Comparison of ENCODE assay signal across 12 cellular contexts in the genomic region with DNA sequence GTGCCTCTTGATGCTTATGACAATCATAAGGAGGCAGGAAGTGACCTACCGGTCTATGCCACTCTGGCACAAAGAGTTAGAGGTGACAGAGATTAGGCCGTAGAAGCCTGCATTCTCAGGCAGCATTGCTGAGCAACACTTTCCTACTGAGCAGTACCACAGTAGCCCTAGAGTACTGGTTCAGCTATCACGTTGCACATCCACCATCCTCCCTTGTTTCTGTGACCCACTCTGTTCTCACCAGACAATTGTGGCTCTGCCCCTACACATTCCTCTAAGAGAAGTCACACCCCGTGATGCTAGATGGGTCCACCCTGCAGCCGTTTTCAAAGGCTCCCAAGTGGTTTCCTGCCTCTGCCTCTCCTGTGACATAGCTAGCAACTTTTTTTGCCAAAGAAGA. TPM values are rescaled to one million over a fixed set of nuclear protein-coding genes. Genes with fewer than 3 reads are reported as not detected.
DNase-seq lines count a peak whose midpoint lies in the region; ATAC-seq and TF ChIP-seq lines count a peak whose summit lies in the region.
"Had no signal": no experiment of that assay in that cellular context is flagged by ENCODE, and none has a peak within 500 bp of the region (broad histone marks: within the 10 kb centered on the region; RNA-seq: fewer than 3 reads in every experiment).

No MANE protein-coding gene starts in this region.

- H3K36me3 Mint-ChIP-seq in T-helper 2 cell treated with Interferon-gamma antibody and Interleukin-4, amounts not matched to agents 5 μg/mL and 100 μg/mL, for 36 hours (ENCODE audit: low read depth), result no peaks in the 10 kb centered on the region

- ATAC-seq in upper lobe of right lung, result no peak

- H2AK5ac ChIP-seq in neuronal stem cell (ENCODE audit: low read depth, low read length), result no peak overlapping the region

- no peak overlapping the region for H3K18ac ChIP-seq in neuronal stem cell (ENCODE audit: low read length)

- H3K14ac ChIP-seq in neuronal stem cell (ENCODE audit: low read length), result no peak overlapping the region

- H3K27me3 ChIP-seq in neuronal stem cell (ENCODE audit: control insufficient read depth in 3 of 3, insufficient read depth in 3 of 3, low read depth in 1 of 3, low read length in 3 of 3) (peaks cover 0 to 7% (median 0%) of the 10 kb centered on the region in 3 experiments), upper lobe of right lung (no peaks in the 10 kb centered on the region)
- H3K27me3 ChIP-seq: ascending aorta had no signal

- H3K9me3 Mint-ChIP-seq in T-helper 2 cell treated with Interferon-gamma antibody and Interleukin-4, amounts not matched to agents 5 μg/mL and 100 μg/mL, for 36 hours, result peaks cover 7% of the 10 kb centered on the region

- H3K4me1 ChIP-seq in neuronal stem cell (ENCODE audit: control insufficient read depth in 2 of 2, insufficient read depth in 1 of 2, low read depth in 1 of 2, low read length in 2 of 2) (peaks cover 0 to 5% of the 10 kb centered on the region in 2 donors), upper lobe of right lung (peaks cover 5% of the 10 kb centered on the region)
- H3K4me1 ChIP-seq: ascending aorta had no signal

- H4K8ac ChIP-seq in neuronal stem cell (ENCODE audit: low read depth, low read length), result no peak overlapping the region

- no peaks in the 10 kb centered on the region for H3K79me1 ChIP-seq in neuronal stem cell (ENCODE audit: low read depth, low read length)

- H3K27me3 Mint-ChIP-seq in T-helper 2 cell treated with Interferon-gamma antibody and Interleukin-4, amounts not matched to agents 5 μg/mL and 100 μg/mL, for 36 hours (ENCODE audit: low read depth), result no peaks in the 10 kb centered on the region

- H3K4me3 Mint-ChIP-seq in T-helper 2 cell treated with Interferon-gamma antibody and Interleukin-4, amounts not matched to agents 5 μg/mL and 100 μg/mL, for 36 hours, result peak overlapping the region; percentile 14

- H3K4me3 ChIP-seq in cardiac fibroblast (replicated peaks in 1 of 2; ENCODE audit: low read depth in 2 of 2, low read length in 2 of 2) (no peak overlapping the region), neuronal stem cell (ENCODE audit: low read length in 2 of 2) (no peak overlapping the region), upper lobe of right lung (no peak overlapping the region)
- H3K4me3 ChIP-seq: ascending aorta had no signal

- no peak overlapping the region for H2BK120ac ChIP-seq in neuronal stem cell (ENCODE audit: low read depth, low read length)

- no peak overlapping the region for H4K91ac ChIP-seq in neuronal stem cell (ENCODE audit: low read depth, low read length, poor library complexity)

- intact Hi-C loops in upper lobe of right lung (cut with DNase I), result no loop called here

- H3K4me1 Mint-ChIP-seq in T-helper 2 cell treated with Interferon-gamma antibody and Interleukin-4, amounts not matched to agents 5 μg/mL and 100 μg/mL, for 36 hours (ENCODE audit: low read depth), result peaks cover 7% of the 10 kb centered on the region

- H2BK5ac ChIP-seq in neuronal stem cell (ENCODE audit: low read length), result no peak overlapping the region

- no CpG with 5 or more reads among the region's 5 CpGs for WGBS in neuronal stem cell (ENCODE audit: extremely low coverage in 2 of 2, insufficient read length in 2 of 2, insufficient replicate concordance in 1 of 2), 2 donors

- no peak overlapping the region for H3K9ac ChIP-seq in neuronal stem cell (ENCODE audit: low read depth, low read length, poor library complexity)

- DNase-seq in GOT3 (lab: John Stamatoyannopoulos, UW) (peak; percentile 1), cardiac fibroblast (ENCODE audit: low read depth in 2 of 2) (peak; percentile 52 to 84), neuronal stem cell (ENCODE audit: low spot score) (no peak), NCI-H446 treated with DMSO at 0.1 percent for 48 hours (lab: John Stamatoyannopoulos, UW) (no peak), NCI-H1092 treated with DMSO at 0.1 percent for 48 hours (lab: John Stamatoyannopoulos, UW) (no peak), upper lobe of right lung (no peak), NCI-H1048 (lab: John Stamatoyannopoulos, UW) (no peak)
- DNase-seq in T-helper 2 cell treated with Interferon-gamma antibody and Interleukin-4, amounts not matched to agents 5 μg/mL and 100 μg/mL, for 36 hours (ENCODE audit: low spot score), result no peak
- DNase-seq: NCI-H82, substantia nigra, T-helper 9 cell had no signal

- H3K4ac ChIP-seq in neuronal stem cell (ENCODE audit: low read length), result no peak overlapping the region

- no peak overlapping the region for H2BK15ac ChIP-seq in neuronal stem cell (ENCODE audit: low read length)

- H3K9me3 ChIP-seq in neuronal stem cell (replicated peaks in 1 of 2; ENCODE audit: control insufficient read depth in 2 of 2, insufficient read depth in 1 of 2, low read depth in 1 of 2, low read length in 2 of 2), result peaks cover 13 to 14% of the 10 kb centered on the region in 2 donors
- no peaks in the 10 kb centered on the region for H3K9me3 ChIP-seq in upper lobe of right lung
- H3K9me3 ChIP-seq: ascending aorta had no signal

- H3K36me3 ChIP-seq in neuronal stem cell (replicated peaks in 1 of 2; ENCODE audit: control insufficient read depth in 2 of 2, insufficient read depth in 2 of 2, low read length in 2 of 2) (no peaks in the 10 kb centered on the region), upper lobe of right lung (no peaks in the 10 kb centered on the region)
- H3K36me3 ChIP-seq: ascending aorta had no signal

- peak overlapping the region; percentile 52 for H3K27ac Mint-ChIP-seq in T-helper 2 cell treated with Interferon-gamma antibody and Interleukin-4, amounts not matched to agents 5 μg/mL and 100 μg/mL, for 36 hours

- H2AFZ ChIP-seq in neuronal stem cell (ENCODE audit: low read length), result peak overlapping the region; percentile 45

- no peak overlapping the region for H3K27ac ChIP-seq in neuronal stem cell (replicated peaks; ENCODE audit: low read length)
- H3K27ac ChIP-seq in upper lobe of right lung, result no peak overlapping the region
- H3K27ac ChIP-seq: ascending aorta had no signal

- no peak overlapping the region for H2BK12ac ChIP-seq in neuronal stem cell (ENCODE audit: low read length)

- H3K4me2 ChIP-seq in neuronal stem cell (ENCODE audit: insufficient read depth, low read length, poor library complexity, severe bottlenecking), result no peak overlapping the region

- TF ChIP-seq CTCF in cardiac fibroblast (IDR thresholded peaks at IDR 0.05; ENCODE audit: low read depth, low read length) (no peak), upper lobe of right lung (IDR thresholded peaks at IDR 0.05) (no peak)

- H3K23ac ChIP-seq in neuronal stem cell (ENCODE audit: low read depth, low read length, poor library complexity), result no peak overlapping the region

RNA-seq across cellular contexts. Expression of a gene that starts 22.6 kb away (rescaled TPM):
- 46.6 TPM for polyA plus RNA-seq in neuronal stem cell (2013, experiment 1 of 2)
- polyA plus RNA-seq in neuronal stem cell (2013, experiment 2 of 2), result 46.1 TPM
- 52.7 TPM for total RNA-seq in upper lobe of right lung

RNA-seq across cellular contexts. Expression of a gene that starts 34.6 kb away (rescaled TPM):
- 1.5 TPM for polyA plus RNA-seq in neuronal stem cell (2013, experiment 1 of 2)
- polyA plus RNA-seq in neuronal stem cell (2013, experiment 2 of 2), result 1.9 TPM
- total RNA-seq in upper lobe of right lung, result 1.1 TPM
- total RNA-seq: ascending aorta had no signal

Comparison
In these comparisons a context has a peak if more than half of its experiments do, and no peak if none do; other contexts are left out.
1. DNase-seq: peak in GOT3 (single experiment) and cardiac fibroblast (2 of 2); none in T-helper 2 cell treated with Interferon-gamma antibody and Interleukin-4, amounts not matched to agents 5 μg/mL and 100 μg/mL, for 36 hours (single experiment), neuronal stem cell (single experiment), NCI-H446 treated with DMSO at 0.1 percent for 48 hours (single experiment), NCI-H1092 treated with DMSO at 0.1 percent for 48 hours (single experiment), upper lobe of right lung (single experiment) and NCI-H1048 (single experiment).